In genomic region chr20:37192137-37192854, GRCh38 we compare ENCODE assay signal across 8 cellular contexts. TPM values are rescaled to one million over a fixed set of nuclear protein-coding genes. Genes with fewer than 3 reads are reported as not detected.
DNase-seq lines count a peak whose midpoint lies in the region; ATAC-seq and TF ChIP-seq lines count a peak whose summit lies in the region.

No MANE protein-coding gene starts in this region.

- H3K36me3 ChIP-seq in lung (ENCODE audit: control insufficient read depth in 2 of 2, insufficient read depth in 2 of 2, low read length in 2 of 2) = peaks cover 5 to 6% of the 10 kb centered on the region in 2 donors

- no peak overlapping the region for H3K4me3 ChIP-seq in lung

- peak; percentile 72 for TF ChIP-seq CTCF in lung (IDR thresholded peaks at IDR 0.05; ENCODE audit: control extremely low read depth, extremely low read depth)

- H3K27ac ChIP-seq in lung (ENCODE audit: low read depth in 1 of 2, low read length in 1 of 2) = no peak overlapping the region

- 41 to 48% methylated on average over 5 of the region's 5 CpGs for WGBS in lung, 2 donors

- ATAC-seq in HG03432 (IDR thresholded peaks at IDR 0.05; ENCODE audit: unreplicated experiment) (peak; percentile 69), lung (ENCODE audit: insufficient read depth, low FRiP score) (peak; percentile 90), GM21825 (IDR thresholded peaks at IDR 0.05; ENCODE audit: unreplicated experiment) (no peak)

- no peaks in the 10 kb centered on the region for H3K27me3 ChIP-seq in lung (ENCODE audit: control insufficient read depth, insufficient read depth)

- no peaks in the 10 kb centered on the region for H3K9me3 ChIP-seq in lung (ENCODE audit: control insufficient read depth in 2 of 2, insufficient read depth in 1 of 2, low read length in 1 of 2)

- DNase-seq in DMS53 treated with DMSO at 0.1 percent for 48 hours (lab: John Stamatoyannopoulos, UW; ENCODE audit: unreplicated experiment) (peak; percentile 51), NCI-H774 (lab: John Stamatoyannopoulos, UW) (peak; percentile 37), dermis blood vessel endothelial cell (peak; percentile 91), lung (ENCODE audit: low spot score) (peak; percentile 86)
- peak; percentile 74 to 79 for DNase-seq in activated CD4-positive, alpha-beta T cell treated with anti-CD3 and anti-CD28 coated beads, Interleukin-2, amount 50 U/mL, for 48 hours
- DNase-seq in stimulated activated CD8-positive, alpha-beta memory T cell treated with anti-CD3 and anti-CD28 coated beads, Interleukin-12 subunit alpha, Interleukin-12 subunit beta, amount 100 ng/mL, for 4 hours (ENCODE audit: low read depth) = peak; percentile 27

- peaks cover 3 to 8% of the 10 kb centered on the region in 2 donors for H3K4me1 ChIP-seq in lung (ENCODE audit: control insufficient read depth in 2 of 2, insufficient read depth in 2 of 2, low read length in 2 of 2)

RNA-seq across cellular contexts. Expression of gene MROH8, which starts 12.9 kb away (rescaled TPM):
- 0.74 and 1.5 TPM in 2 replicates for total RNA-seq in dermis blood vessel endothelial cell
- 1 to 10 TPM; 3.3 to 4.0 TPM for total RNA-seq in lung
- polyA plus RNA-seq in lung = 1 to 10 TPM in 1 of 2 donors, under 1 TPM in 1; 0.84 to 1.6 TPM

RNA-seq across cellular contexts. Expression of gene RPN2, which starts 13.2 kb away (rescaled TPM):
- 247 and 405 TPM in 2 replicates for total RNA-seq in dermis blood vessel endothelial cell
- 100 to 1,000 TPM; 102 to 286 TPM for total RNA-seq in lung
- polyA plus RNA-seq in lung = 100 to 1,000 TPM in 1 of 2 donors, 10 to 100 TPM in 1; 88.9 to 276 TPM

Comparison
In these comparisons a context has a peak if more than half of its experiments do, and no peak if none do; other contexts are left out.
1. DNase-seq: peak in every context shown above with its lines; median percentile 91 in dermis blood vessel endothelial cell; 86 in lung; 76 in activated CD4-positive, alpha-beta T cell treated with anti-CD3 and anti-CD28 coated beads, Interleukin-2, amount 50 U/mL, for 48 hours; 51 in DMS53 treated with DMSO at 0.1 percent for 48 hours; 37 in NCI-H774; 27 in stimulated activated CD8-positive, alpha-beta memory T cell treated with anti-CD3 and anti-CD28 coated beads, Interleukin-12 subunit alpha, Interleukin-12 subunit beta, amount 100 ng/mL, for 4 hours.